In the genomic region with DNA sequence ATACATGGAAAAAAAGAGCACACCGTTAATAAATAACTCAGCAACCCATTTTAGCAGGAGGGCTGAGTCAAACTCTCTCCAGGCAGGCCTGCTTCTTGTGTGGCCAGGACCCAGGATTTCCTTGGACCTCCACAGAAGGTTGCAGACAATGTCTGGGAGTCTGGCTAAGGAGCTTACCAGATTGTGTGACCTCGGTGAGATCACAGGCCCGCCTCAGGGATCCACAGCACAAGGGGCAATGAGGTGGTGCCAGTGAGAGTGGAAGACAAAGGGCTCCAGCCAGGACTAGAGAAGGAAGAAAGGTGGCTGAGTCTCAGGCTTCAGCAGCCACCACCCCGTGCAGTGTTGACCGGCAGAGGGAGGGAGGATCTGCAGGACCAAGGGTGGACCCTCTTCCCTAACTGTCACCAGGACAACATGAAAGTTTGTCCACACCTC, we compare ENCODE assay signal across 22 cellular contexts. TPM values are rescaled to one million over a fixed set of nuclear protein-coding genes. Genes with fewer than 3 reads are reported as not detected.
DNase-seq lines count a peak whose midpoint lies in the region; ATAC-seq and FAIRE-seq lines count a peak whose summit lies in the region.
"Had no signal": no experiment of that assay in that cellular context is flagged by ENCODE, and none has a peak within 500 bp of the region (broad histone marks: within the 10 kb centered on the region; RNA-seq: fewer than 3 reads in every experiment).

No MANE protein-coding gene starts in this region.

- H2AFZ ChIP-seq in neuronal stem cell (ENCODE audit: low read length): no peak overlapping the region

- no peak overlapping the region for H4K91ac ChIP-seq in neuronal stem cell (ENCODE audit: low read depth, low read length, poor library complexity)

- no peak overlapping the region for H2BK5ac ChIP-seq in neuronal stem cell (ENCODE audit: low read length)

- no peak overlapping the region for H2BK12ac ChIP-seq in neuronal stem cell (ENCODE audit: low read length)

- no peaks in the 10 kb centered on the region for H3K79me1 ChIP-seq in neuronal stem cell (ENCODE audit: low read depth, low read length)

- H3K4me3 ChIP-seq in neuronal stem cell (ENCODE audit: low read length in 2 of 2): no peak overlapping the region
- H3K4me3 ChIP-seq: coronary artery, K562, lower lobe of right lung, upper lobe of left lung had no signal

- no peak overlapping the region for H3K9ac ChIP-seq in neuronal stem cell (ENCODE audit: low read depth, low read length, poor library complexity)

- peaks cover 5 to 16% of the 10 kb centered on the region in 2 donors for H3K4me1 ChIP-seq in neuronal stem cell (ENCODE audit: control insufficient read depth in 2 of 2, insufficient read depth in 1 of 2, low read depth in 1 of 2, low read length in 2 of 2)
- H3K4me1 ChIP-seq: lower lobe of right lung, upper lobe of left lung had no signal

- H3K27ac ChIP-seq in neuronal stem cell (replicated peaks; ENCODE audit: low read length): no peak overlapping the region
- H3K27ac ChIP-seq: brain microvascular endothelial cell, coronary artery, lower lobe of right lung, upper lobe of left lung had no signal

- H3K4me2 ChIP-seq in neuronal stem cell (ENCODE audit: insufficient read depth, low read length, poor library complexity, severe bottlenecking): no peak overlapping the region

- in situ Hi-C loops in Caki2 (cut with HindIII; ENCODE audit: low pct_unique_long_range_greater_than_20kb, low sequenced_read_pairs): no loop called here

- no peak overlapping the region for H2AK5ac ChIP-seq in neuronal stem cell (ENCODE audit: low read depth, low read length)

- DNase-seq in Caki2 (ENCODE audit: low read depth) (peak; percentile 42), RCC 7860 (ENCODE audit: low spot score) (peak; percentile 47), glomerular visceral epithelial cell (ENCODE audit: extremely low spot score) (peak; percentile 80), neuronal stem cell (ENCODE audit: low spot score) (peak; percentile 54), NCI-H524 treated with DMSO at 0.1 percent for 48 hours (lab: John Stamatoyannopoulos, UW) (no peak), HuH-7 (ENCODE audit: low spot score) (no peak), SKM-1 treated with dmso at 0.1 percent for 144 hours (lab: John Stamatoyannopoulos, UW; ENCODE audit: unreplicated experiment) (no peak)
- DNase-seq: activated CD4-positive, alpha-beta memory T cell treated with anti-CD3 and anti-CD28 coated beads, Interleukin-2, amount 10 ng/mL, durations not matched to agents 7 days and 5 days; activated T-cell treated with anti-CD3 and anti-CD28 coated beads, Interleukin-2, amount 50 U/mL, for 48 hours; brain microvascular endothelial cell; CD4-positive, CD25-positive, alpha-beta regulatory T cell; DMS79 treated with DMSO at 0.1 percent for 48 hours; lower lobe of right lung; NCI-H2029 treated with DMSO at 0.1 percent for 48 hours; upper lobe of left lung had no signal

- no peak overlapping the region for H3K14ac ChIP-seq in neuronal stem cell (ENCODE audit: low read length)

- FAIRE-seq in RCC 7860 (lab: Jason Lieb, UNC): peak; percentile 89
- FAIRE-seq: endothelial cell of umbilical vein, frontal cortex, H54, K562 had no signal

- H3K36me3 ChIP-seq in neuronal stem cell (replicated peaks in 1 of 2; ENCODE audit: control insufficient read depth in 2 of 2, insufficient read depth in 2 of 2, low read length in 2 of 2): peaks cover 0 to 24% of the 10 kb centered on the region in 2 donors

- no peak overlapping the region for H4K8ac ChIP-seq in neuronal stem cell (ENCODE audit: low read depth, low read length)

- no peak overlapping the region for H3K23ac ChIP-seq in neuronal stem cell (ENCODE audit: low read depth, low read length, poor library complexity)

- no peak overlapping the region for H3K18ac ChIP-seq in neuronal stem cell (ENCODE audit: low read length)

- H3K9me3 ChIP-seq in neuronal stem cell (replicated peaks in 1 of 2; ENCODE audit: control insufficient read depth in 2 of 2, insufficient read depth in 1 of 2, low read depth in 1 of 2, low read length in 2 of 2): peaks cover 0 to 22% of the 10 kb centered on the region in 2 donors
- H3K9me3 ChIP-seq: upper lobe of left lung had no signal

- H3K27me3 ChIP-seq in neuronal stem cell (ENCODE audit: control insufficient read depth in 3 of 3, insufficient read depth in 3 of 3, low read depth in 1 of 3, low read length in 3 of 3): peaks cover 0 to 2% (median 0%) of the 10 kb centered on the region in 3 experiments
- H3K27me3 ChIP-seq: brain microvascular endothelial cell, upper lobe of left lung had no signal

- H3K4ac ChIP-seq in neuronal stem cell (ENCODE audit: low read length): no peak overlapping the region

- WGBS in neuronal stem cell (ENCODE audit: extremely low coverage in 2 of 2, insufficient read length in 2 of 2, insufficient replicate concordance in 1 of 2), 2 donors: no CpG with 5 or more reads among the region's 5 CpGs

- no peak overlapping the region for H2BK120ac ChIP-seq in neuronal stem cell (ENCODE audit: low read depth, low read length)

- ATAC-seq in GM18907 (IDR thresholded peaks at IDR 0.05; ENCODE audit: unreplicated experiment): no peak
- ATAC-seq: activated naive CD4-positive, alpha-beta T cell treated with anti-CD3 and anti-CD28 coated beads, Interleukin-2, amount 50 U/mL, for 72 hours; K562; lower lobe of right lung had no signal

- H2BK15ac ChIP-seq in neuronal stem cell (ENCODE audit: low read length): no peak overlapping the region

RNA-seq across cellular contexts. Expression of a gene that starts 32.2 kb away (rescaled TPM):
- 21.7 and 62.8 TPM in 2 replicates for total RNA-seq in Caki2 (2014; rRNA removed; shearing (Covaris generic); ENCODE audit: low replicate concordance)
- 14.3 TPM for polyA plus RNA-seq in neuronal stem cell (2013, experiment 1 of 2)
- polyA plus RNA-seq in neuronal stem cell (2013, experiment 2 of 2): 13.4 TPM

Comparison
In these comparisons a context has a peak if more than half of its experiments do, and no peak if none do; other contexts are left out.
1. DNase-seq: peak in Caki2 (single experiment), RCC 7860 (single experiment), glomerular visceral epithelial cell (single experiment) and neuronal stem cell (single experiment); none in NCI-H524 treated with DMSO at 0.1 percent for 48 hours (single experiment), HuH-7 (single experiment) and SKM-1 treated with dmso at 0.1 percent for 144 hours (single experiment).